9 cellular contexts compared by ENCODE assay signal in genomic region chr10:29130190-29130673, GRCh38.
DNase-seq lines count a peak whose midpoint lies in the region; ATAC-seq, FAIRE-seq and TF ChIP-seq lines count a peak whose summit lies in the region.
"Had no signal": no experiment of that assay in that cellular context is flagged by ENCODE, and none has a peak within 500 bp of the region (broad histone marks: within the 10 kb centered on the region; RNA-seq: fewer than 3 reads in every experiment).

No MANE protein-coding gene starts in this region.

- H3K9ac ChIP-seq in Karpas-422 (ENCODE audit: low read length) (no peak overlapping the region), GM12878 (ENCODE audit: control insufficient read depth, insufficient read depth, low read length) (no peak overlapping the region)

- H4K20me1 ChIP-seq in Karpas-422 (ENCODE audit: insufficient read depth, low read depth, low read length): no peaks in the 10 kb centered on the region
- H4K20me1 ChIP-seq in GM12878 (ENCODE audit: control insufficient read depth, insufficient read depth): no peaks in the 10 kb centered on the region

- TF ChIP-seq POLR2A in GM12878 (IDR thresholded peaks at IDR 0.05; ENCODE audit: low read depth, low read length): no peak

- intact Hi-C loops in GM12878 (cut with micrococcal nuclease; ENCODE audit: unreplicated experiment): loop anchor here (5.0 kb wide), 1 partner anchor 468 kb away; no protein-coding TSS in a partner anchor

- in situ Hi-C loops in GM12878 (cut with MboI): no loop called here

- peak; percentile 62 for TF ChIP-seq RAD21 in GM12878 (IDR thresholded peaks at IDR 0.05; ENCODE audit: insufficient read depth, low read depth, low read length)

- POLR2A ChIA-PET in GM12878 (lab: Charles Lee): no interaction called here

- H3K36me3 ChIP-seq in Karpas-422 (ENCODE audit: insufficient read depth, low read length) (no peaks in the 10 kb centered on the region), GM12878 (ENCODE audit: control insufficient read depth in 2 of 2, insufficient read depth in 2 of 2, low read length in 1 of 2) (no peaks in the 10 kb centered on the region)

- no peaks in the 10 kb centered on the region for H3K9me3 Mint-ChIP-seq in mesothelial cell of epicardium

- no peak overlapping the region for H3K27ac ChIP-seq in Karpas-422 (ENCODE audit: low read length)
- no peak overlapping the region for H3K27ac ChIP-seq in GM12878 (ENCODE audit: control insufficient read depth, insufficient read depth)
- H3K27ac ChIP-seq: epithelial cell of prostate had no signal

- RAD21 ChIA-PET in GM12878 (lab: Charles Lee; ENCODE audit: unreplicated experiment): no interaction called here

- TF ChIP-seq CTCF in GM12878 (IDR thresholded peaks at IDR 0.05 in 2 of 3, conservative IDR thresholded peaks at IDR 0.05 in 1 of 3; ENCODE audit: control insufficient read depth in 2 of 3, extremely low read depth in 1 of 3, insufficient read depth in 1 of 3, low read depth in 3 of 3, low read length in 3 of 3) (peak; percentile 37 to 58 (median 57)), mesothelial cell of epicardium (IDR thresholded peaks at IDR 0.05; ENCODE audit: unreplicated experiment) (peak; percentile 82)

- H3K79me2 ChIP-seq in Karpas-422 (ENCODE audit: low read length) (no peaks in the 10 kb centered on the region), GM12878 (ENCODE audit: control insufficient read depth, insufficient read depth, low read length) (no peaks in the 10 kb centered on the region)

- no peak overlapping the region for H3K4me3 ChIP-seq in Karpas-422 (ENCODE audit: low read length)
- no peak overlapping the region for H3K4me3 ChIP-seq in GM12878

- H3K36me3 Mint-ChIP-seq in mesothelial cell of epicardium: no peaks in the 10 kb centered on the region

- H3K27me3 Mint-ChIP-seq in mesothelial cell of epicardium (ENCODE audit: low read depth): no peaks in the 10 kb centered on the region

- TF ChIP-seq EP300 in GM12878 (IDR thresholded peaks at IDR 0.05; ENCODE audit: borderline replicate concordance in 1 of 2, control insufficient read depth in 1 of 2, low read depth in 2 of 2, low read length in 2 of 2): no peak

- H3K4me1 Mint-ChIP-seq in mesothelial cell of epicardium: peaks cover 56% of the 10 kb centered on the region

- H2AFZ ChIP-seq in Karpas-422 (ENCODE audit: low read length) (no peak overlapping the region), GM12878 (ENCODE audit: control insufficient read depth, low read depth, low read length) (no peak overlapping the region)

- H3K4me2 ChIP-seq in Karpas-422 (ENCODE audit: low read depth, low read length, poor library complexity, severe bottlenecking): no peak overlapping the region
- H3K4me2 ChIP-seq in GM12878 (ENCODE audit: control insufficient read depth, insufficient read depth): no peak overlapping the region

- BruUV-seq in GM12878 (replicated peaks; lab: Mats Ljungman, UMichigan): no TSS peak

- no peak overlapping the region for H3K27ac Mint-ChIP-seq in mesothelial cell of epicardium

- CTCF ChIA-PET in GM12878 (lab: Yijun Ruan, JAX): interaction anchor here (1.0 to 1.3 kb wide), 3 partner anchors 8 to 502 kb away, joined by 3 to 6 read pairs (median 3); no protein-coding TSS in a partner anchor

- DNase-seq in DMS114 treated with DMSO at 0.1 percent for 48 hours (lab: John Stamatoyannopoulos, UW; ENCODE audit: unreplicated experiment) (peak; percentile 36), Karpas-422 (peak; percentile 52), GM12878 (ENCODE audit: low read depth, low spot score) (no peak), mesothelial cell of epicardium (ENCODE audit: low spot score in 2 of 2, unreplicated experiment in 2 of 2) (no peak), anterior cingulate cortex (lab: John Stamatoyannopoulos, UW) (no peak)

- no peaks in the 10 kb centered on the region for H3K9me3 ChIP-seq in Karpas-422 (ENCODE audit: low read length)
- H3K9me3 ChIP-seq in GM12878 (replicated peaks; ENCODE audit: control insufficient read depth, insufficient read depth, low read length): no peaks in the 10 kb centered on the region

- 0% methylated on average over 1 of the region's 1 CpG for WGBS in GM12878 (ENCODE audit: insufficient coverage, insufficient replicate concordance, low lambda C conversion rate, missing lambda C conversion rate)

- H3K4me3 Mint-ChIP-seq in mesothelial cell of epicardium: no peak overlapping the region

- ATAC-seq in GM12878: no peak
- ATAC-seq in HG03135 (IDR thresholded peaks at IDR 0.05; ENCODE audit: unreplicated experiment): no peak
- ATAC-seq in HG02763 (IDR thresholded peaks at IDR 0.05; ENCODE audit: unreplicated experiment): no peak
- no peak for ATAC-seq in HG03378 (IDR thresholded peaks at IDR 0.05; ENCODE audit: unreplicated experiment)

- no peak for FAIRE-seq in GM12878 (lab: Jason Lieb, UNC)

- no peaks in the 10 kb centered on the region for H3K27me3 ChIP-seq in Karpas-422 (ENCODE audit: low read length)
- H3K27me3 ChIP-seq in GM12878 (replicated peaks in 1 of 2; ENCODE audit: control insufficient read depth in 2 of 2, insufficient read depth in 2 of 2, low read length in 1 of 2): no peaks in the 10 kb centered on the region

- no peaks in the 10 kb centered on the region for H3K9me2 ChIP-seq in Karpas-422 (replicated peaks; ENCODE audit: insufficient read depth, low read length)

- SMC1A ChIA-PET in GM12878 (lab: Charles Lee; ENCODE audit: uncharacterized antibody, unreplicated experiment): no interaction called here

- H3K4me1 ChIP-seq in Karpas-422 (ENCODE audit: low read length): no peaks in the 10 kb centered on the region
- no peaks in the 10 kb centered on the region for H3K4me1 ChIP-seq in GM12878 (ENCODE audit: control insufficient read depth, insufficient read depth, low read length)

TF ChIP-seq in GM12878, 131 proteins besides CTCF, POLR2A, EP300 and RAD21:
- TF ChIP-seq SMC3 (IDR thresholded peaks at IDR 0.05; ENCODE audit: borderline replicate concordance, low read length): peak; percentile 53
- no peak for TF ChIP-seq SMARCA5 (IDR thresholded peaks at IDR 0.05)

Comparison
In these comparisons a context has a peak if more than half of its experiments do, and no peak if none do; other contexts are left out.
1. DNase-seq: peak in DMS114 treated with DMSO at 0.1 percent for 48 hours (single experiment) and Karpas-422 (single experiment); none in GM12878 (single experiment), mesothelial cell of epicardium (0 of 2) and anterior cingulate cortex (0 of 58).